10 cellular contexts compared by ENCODE assay signal in the genomic region with DNA sequence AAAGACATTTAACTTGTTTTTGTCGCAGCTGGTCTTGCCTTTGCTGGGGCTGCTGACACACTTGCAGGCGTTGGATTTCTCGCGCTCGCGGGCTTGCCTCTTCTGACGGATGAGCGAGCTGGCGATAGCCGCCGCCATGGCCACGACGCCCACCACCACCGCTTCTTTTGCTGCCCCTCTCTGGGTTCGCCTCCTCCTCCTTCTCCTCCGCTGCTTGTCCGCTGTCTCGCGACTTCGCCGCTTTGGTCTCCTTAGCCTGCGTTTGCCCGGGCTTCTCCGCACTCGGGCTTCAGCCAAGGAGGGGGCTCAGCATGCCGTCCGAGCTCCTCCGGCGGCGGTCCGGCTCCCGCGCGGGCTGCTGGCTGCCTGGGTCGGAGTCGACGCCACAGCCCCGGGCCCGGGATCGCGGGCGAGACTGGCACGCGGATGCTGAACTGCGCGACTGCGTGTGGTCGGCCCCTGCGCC. TPM values are rescaled to one million over a fixed set of nuclear protein-coding genes. Genes with fewer than 3 reads are reported as not detected.
DNase-seq lines count a peak whose midpoint lies in the region; ATAC-seq, FAIRE-seq and TF ChIP-seq lines count a peak whose summit lies in the region.
"Had no signal": no experiment of that assay in that cellular context is flagged by ENCODE, and none has a peak within 500 bp of the region (broad histone marks: within the 10 kb centered on the region; RNA-seq: fewer than 3 reads in every experiment).

No MANE protein-coding gene starts in this region.

- peaks cover 6% of the 10 kb centered on the region for H3K4me1 ChIP-seq in ES-I3 (ENCODE audit: insufficient read depth, low read length)
- peaks cover 16% of the 10 kb centered on the region for H3K4me1 ChIP-seq in iPS-15b (ENCODE audit: control insufficient read depth, insufficient read depth, low read length)

- H3K27me3 ChIP-seq in iPS-15b (ENCODE audit: control insufficient read depth, insufficient read depth, low read length) = no peaks in the 10 kb centered on the region

- no peak for FAIRE-seq in D721Med (lab: Jason Lieb, UNC)

- H3K36me3 ChIP-seq in ES-I3 (ENCODE audit: insufficient read depth, low read length) (peaks cover 6% of the 10 kb centered on the region; the same call in 1 of the 2 replicates), iPS-15b (ENCODE audit: control insufficient read depth, insufficient read depth, low read length) (no peaks in the 10 kb centered on the region)

- DNase-seq in SK-MEL-5 (ENCODE audit: low read depth, low spot score) = peak; percentile 0
- DNase-seq in retina = peak; percentile 70
- no peak for DNase-seq in activated naive CD4-positive, alpha-beta T cell treated with Interleukin-2 at 50 U/mL for 16 hours
- no peak for DNase-seq in D721Med (ENCODE audit: insufficient read length, low spot score)
- DNase-seq in dermis blood vessel endothelial cell = no peak
- DNase-seq: activated CD4-positive, alpha-beta memory T cell treated with anti-CD3 and anti-CD28 coated beads for 36 hours; DMS153 had no signal

- peak overlapping the region; percentile 78 for H3K9ac ChIP-seq in ES-I3 (ENCODE audit: low read depth, low read length)
- peak overlapping the region; percentile 72 for H3K9ac ChIP-seq in iPS-15b (ENCODE audit: low read depth, low read length)

- H3K9me3 ChIP-seq in ES-I3 (ENCODE audit: control insufficient read depth, insufficient read depth, low read length) = no peaks in the 10 kb centered on the region; the same call in 1 of the 2 replicates
- no peaks in the 10 kb centered on the region for H3K9me3 ChIP-seq in iPS-15b (ENCODE audit: control insufficient read depth, insufficient read depth, low read length)

- no peak for ATAC-seq in GM18909 (IDR thresholded peaks at IDR 0.05; ENCODE audit: poor library complexity, unreplicated experiment)

- H3K4me3 ChIP-seq in iPS-15b (ENCODE audit: low read depth, low read length) = peak overlapping the region; percentile 85

- TF ChIP-seq CTCF in D721Med (IDR thresholded peaks at IDR 0.05; ENCODE audit: insufficient read depth, missing control alignments) = no peak

- in situ Hi-C loops in SK-MEL-5 (cut with HindIII; ENCODE audit: low pct_unique_long_range_greater_than_20kb, low sequenced_read_pairs) = no loop called here

RNA-seq across cellular contexts. Expression of a gene that starts 0.6 kb away (rescaled TPM):
- 24.2 and 27.2 TPM in 2 replicates for total RNA-seq in SK-MEL-5 (2014; rRNA removed; shearing (Covaris generic))
- polyA plus RNA-seq in SK-MEL-5 (2015; cell fraction: cytosol; rRNA removed) = 29.1 and 32.6 TPM in 2 replicates
- 9.9 and 14.3 TPM in 2 replicates for polyA plus RNA-seq in SK-MEL-5 (2015; cell fraction: nucleus; rRNA removed)
- total RNA-seq in dermis blood vessel endothelial cell = 17.9 and 26.5 TPM in 2 replicates
- total RNA-seq: activated CD4-positive, alpha-beta memory T cell treated with anti-CD3 and anti-CD28 coated beads for 36 hours had no signal

Comparison
In these comparisons a context has a peak if more than half of its experiments do, and no peak if none do; other contexts are left out.
1. DNase-seq: peak in SK-MEL-5 (single experiment) and retina (single experiment); none in activated naive CD4-positive, alpha-beta T cell treated with Interleukin-2 at 50 U/mL for 16 hours (single experiment), D721Med (single experiment) and dermis blood vessel endothelial cell (single experiment).